Comparison of ENCODE assay signal across 1 cellular context in the genomic region with DNA sequence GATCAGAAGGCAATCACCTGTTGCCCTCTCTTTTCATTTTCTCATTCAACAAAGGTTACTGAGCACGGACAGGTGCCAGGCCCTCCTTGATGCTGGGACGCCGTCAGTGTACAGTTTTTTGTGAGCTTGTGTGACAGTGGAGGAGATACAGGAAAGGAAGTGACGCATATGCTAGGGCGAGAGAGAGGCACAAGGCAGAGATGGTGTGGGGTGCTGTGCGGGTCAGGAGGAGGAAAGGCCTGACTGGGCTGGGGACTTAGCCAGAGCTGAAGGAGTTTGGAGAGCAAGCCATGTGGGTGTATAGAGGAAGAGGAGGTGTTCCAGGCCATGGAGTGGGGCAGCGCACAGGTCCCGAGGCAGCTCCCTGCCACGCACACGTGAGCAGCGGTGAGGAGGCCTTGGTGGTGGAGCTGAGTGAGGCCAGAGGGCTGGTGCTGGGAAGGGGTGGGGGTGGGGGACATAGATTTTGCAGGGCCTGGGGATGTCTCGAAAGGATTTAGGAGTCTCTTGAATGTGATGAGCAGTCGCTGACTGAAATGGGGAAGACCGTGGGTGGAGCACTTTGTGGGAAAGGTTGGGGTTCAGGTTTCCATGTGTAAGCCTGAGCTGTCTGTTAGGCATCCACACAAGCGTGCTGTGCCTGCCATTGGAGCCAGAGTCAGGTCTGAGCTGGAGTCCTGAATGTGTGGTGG.
TF ChIP-seq lines count a peak whose summit lies in the region.

No MANE protein-coding gene starts in this region.

TF ChIP-seq in GM23338, 12 proteins besides CTCF, POLR2A, EP300 and RAD21 (continued from another document):
- TF ChIP-seq, protein P1, sequence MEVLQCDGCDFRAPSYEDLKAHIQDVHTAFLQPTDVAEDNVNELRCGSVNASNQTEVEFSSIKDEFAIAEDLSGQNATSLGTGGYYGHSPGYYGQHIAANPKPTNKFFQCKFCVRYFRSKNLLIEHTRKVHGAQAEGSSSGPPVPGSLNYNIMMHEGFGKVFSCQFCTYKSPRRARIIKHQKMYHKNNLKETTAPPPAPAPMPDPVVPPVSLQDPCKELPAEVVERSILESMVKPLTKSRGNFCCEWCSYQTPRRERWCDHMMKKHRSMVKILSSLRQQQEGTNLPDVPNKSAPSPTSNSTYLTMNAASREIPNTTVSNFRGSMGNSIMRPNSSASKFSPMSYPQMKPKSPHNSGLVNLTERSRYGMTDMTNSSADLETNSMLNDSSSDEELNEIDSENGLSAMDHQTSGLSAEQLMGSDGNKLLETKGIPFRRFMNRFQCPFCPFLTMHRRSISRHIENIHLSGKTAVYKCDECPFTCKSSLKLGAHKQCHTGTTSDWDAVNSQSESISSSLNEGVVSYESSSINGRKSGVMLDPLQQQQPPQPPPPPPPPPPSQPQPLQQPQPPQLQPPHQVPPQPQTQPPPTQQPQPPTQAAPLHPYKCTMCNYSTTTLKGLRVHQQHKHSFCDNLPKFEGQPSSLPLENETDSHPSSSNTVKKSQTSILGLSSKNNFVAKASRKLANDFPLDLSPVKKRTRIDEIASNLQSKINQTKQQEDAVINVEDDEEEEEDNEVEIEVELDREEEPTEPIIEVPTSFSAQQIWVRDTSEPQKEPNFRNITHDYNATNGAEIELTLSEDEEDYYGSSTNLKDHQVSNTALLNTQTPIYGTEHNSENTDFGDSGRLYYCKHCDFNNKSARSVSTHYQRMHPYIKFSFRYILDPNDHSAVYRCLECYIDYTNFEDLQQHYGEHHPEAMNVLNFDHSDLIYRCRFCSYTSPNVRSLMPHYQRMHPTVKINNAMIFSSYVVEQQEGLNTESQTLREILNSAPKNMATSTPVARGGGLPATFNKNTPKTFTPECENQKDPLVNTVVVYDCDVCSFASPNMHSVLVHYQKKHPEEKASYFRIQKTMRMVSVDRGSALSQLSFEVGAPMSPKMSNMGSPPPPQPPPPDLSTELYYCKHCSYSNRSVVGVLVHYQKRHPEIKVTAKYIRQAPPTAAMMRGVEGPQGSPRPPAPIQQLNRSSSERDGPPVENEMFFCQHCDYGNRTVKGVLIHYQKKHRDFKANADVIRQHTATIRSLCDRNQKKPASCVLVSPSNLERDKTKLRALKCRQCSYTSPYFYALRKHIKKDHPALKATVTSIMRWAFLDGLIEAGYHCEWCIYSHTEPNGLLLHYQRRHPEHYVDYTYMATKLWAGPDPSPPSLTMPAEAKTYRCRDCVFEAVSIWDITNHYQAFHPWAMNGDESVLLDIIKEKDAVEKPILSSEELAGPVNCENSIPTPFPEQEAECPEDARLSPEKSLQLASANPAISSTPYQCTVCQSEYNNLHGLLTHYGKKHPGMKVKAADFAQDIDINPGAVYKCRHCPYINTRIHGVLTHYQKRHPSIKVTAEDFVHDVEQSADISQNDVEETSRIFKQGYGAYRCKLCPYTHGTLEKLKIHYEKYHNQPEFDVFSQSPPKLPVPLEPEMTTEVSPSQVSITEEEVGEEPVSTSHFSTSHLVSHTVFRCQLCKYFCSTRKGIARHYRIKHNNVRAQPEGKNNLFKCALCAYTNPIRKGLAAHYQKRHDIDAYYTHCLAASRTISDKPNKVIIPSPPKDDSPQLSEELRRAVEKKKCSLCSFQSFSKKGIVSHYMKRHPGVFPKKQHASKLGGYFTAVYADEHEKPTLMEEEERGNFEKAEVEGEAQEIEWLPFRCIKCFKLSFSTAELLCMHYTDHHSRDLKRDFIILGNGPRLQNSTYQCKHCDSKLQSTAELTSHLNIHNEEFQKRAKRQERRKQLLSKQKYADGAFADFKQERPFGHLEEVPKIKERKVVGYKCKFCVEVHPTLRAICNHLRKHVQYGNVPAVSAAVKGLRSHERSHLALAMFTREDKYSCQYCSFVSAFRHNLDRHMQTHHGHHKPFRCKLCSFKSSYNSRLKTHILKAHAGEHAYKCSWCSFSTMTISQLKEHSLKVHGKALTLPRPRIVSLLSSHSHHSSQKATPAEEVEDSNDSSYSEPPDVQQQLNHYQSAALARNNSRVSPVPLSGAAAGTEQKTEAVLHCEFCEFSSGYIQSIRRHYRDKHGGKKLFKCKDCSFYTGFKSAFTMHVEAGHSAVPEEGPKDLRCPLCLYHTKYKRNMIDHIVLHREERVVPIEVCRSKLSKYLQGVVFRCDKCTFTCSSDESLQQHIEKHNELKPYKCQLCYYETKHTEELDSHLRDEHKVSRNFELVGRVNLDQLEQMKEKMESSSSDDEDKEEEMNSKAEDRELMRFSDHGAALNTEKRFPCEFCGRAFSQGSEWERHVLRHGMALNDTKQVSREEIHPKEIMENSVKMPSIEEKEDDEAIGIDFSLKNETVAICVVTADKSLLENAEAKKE (CRISPR knock-in tag; IDR thresholded peaks at IDR 0.05), result no peak
- TF ChIP-seq JUNB (IDR thresholded peaks at IDR 0.05; ENCODE audit: unreplicated experiment), result no peak
- TF ChIP-seq, protein P2, sequence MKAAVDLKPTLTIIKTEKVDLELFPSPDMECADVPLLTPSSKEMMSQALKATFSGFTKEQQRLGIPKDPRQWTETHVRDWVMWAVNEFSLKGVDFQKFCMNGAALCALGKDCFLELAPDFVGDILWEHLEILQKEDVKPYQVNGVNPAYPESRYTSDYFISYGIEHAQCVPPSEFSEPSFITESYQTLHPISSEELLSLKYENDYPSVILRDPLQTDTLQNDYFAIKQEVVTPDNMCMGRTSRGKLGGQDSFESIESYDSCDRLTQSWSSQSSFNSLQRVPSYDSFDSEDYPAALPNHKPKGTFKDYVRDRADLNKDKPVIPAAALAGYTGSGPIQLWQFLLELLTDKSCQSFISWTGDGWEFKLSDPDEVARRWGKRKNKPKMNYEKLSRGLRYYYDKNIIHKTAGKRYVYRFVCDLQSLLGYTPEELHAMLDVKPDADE (IDR thresholded peaks at IDR 0.05), result no peak
- TF ChIP-seq, protein P3, sequence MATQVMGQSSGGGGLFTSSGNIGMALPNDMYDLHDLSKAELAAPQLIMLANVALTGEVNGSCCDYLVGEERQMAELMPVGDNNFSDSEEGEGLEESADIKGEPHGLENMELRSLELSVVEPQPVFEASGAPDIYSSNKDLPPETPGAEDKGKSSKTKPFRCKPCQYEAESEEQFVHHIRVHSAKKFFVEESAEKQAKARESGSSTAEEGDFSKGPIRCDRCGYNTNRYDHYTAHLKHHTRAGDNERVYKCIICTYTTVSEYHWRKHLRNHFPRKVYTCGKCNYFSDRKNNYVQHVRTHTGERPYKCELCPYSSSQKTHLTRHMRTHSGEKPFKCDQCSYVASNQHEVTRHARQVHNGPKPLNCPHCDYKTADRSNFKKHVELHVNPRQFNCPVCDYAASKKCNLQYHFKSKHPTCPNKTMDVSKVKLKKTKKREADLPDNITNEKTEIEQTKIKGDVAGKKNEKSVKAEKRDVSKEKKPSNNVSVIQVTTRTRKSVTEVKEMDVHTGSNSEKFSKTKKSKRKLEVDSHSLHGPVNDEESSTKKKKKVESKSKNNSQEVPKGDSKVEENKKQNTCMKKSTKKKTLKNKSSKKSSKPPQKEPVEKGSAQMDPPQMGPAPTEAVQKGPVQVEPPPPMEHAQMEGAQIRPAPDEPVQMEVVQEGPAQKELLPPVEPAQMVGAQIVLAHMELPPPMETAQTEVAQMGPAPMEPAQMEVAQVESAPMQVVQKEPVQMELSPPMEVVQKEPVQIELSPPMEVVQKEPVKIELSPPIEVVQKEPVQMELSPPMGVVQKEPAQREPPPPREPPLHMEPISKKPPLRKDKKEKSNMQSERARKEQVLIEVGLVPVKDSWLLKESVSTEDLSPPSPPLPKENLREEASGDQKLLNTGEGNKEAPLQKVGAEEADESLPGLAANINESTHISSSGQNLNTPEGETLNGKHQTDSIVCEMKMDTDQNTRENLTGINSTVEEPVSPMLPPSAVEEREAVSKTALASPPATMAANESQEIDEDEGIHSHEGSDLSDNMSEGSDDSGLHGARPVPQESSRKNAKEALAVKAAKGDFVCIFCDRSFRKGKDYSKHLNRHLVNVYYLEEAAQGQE (IDR thresholded peaks at IDR 0.05; ENCODE audit: unreplicated experiment), result no peak
- no peak for TF ChIP-seq POLR2AphosphoS5 (IDR thresholded peaks at IDR 0.05; ENCODE audit: low read depth)
- no peak for TF ChIP-seq EZH2phosphoT487 (IDR thresholded peaks at IDR 0.05; ENCODE audit: unreplicated experiment)
- no peak for TF ChIP-seq EZH2 (IDR thresholded peaks at IDR 0.05; ENCODE audit: low read depth, unreplicated experiment)
- TF ChIP-seq ZNF114 (CRISPR knock-in tag; IDR thresholded peaks at IDR 0.05), result no peak
- no peak for TF ChIP-seq STAT1 (IDR thresholded peaks at IDR 0.05; ENCODE audit: unreplicated experiment)
- TF ChIP-seq CREB1 (CRISPR knock-in tag; IDR thresholded peaks at IDR 0.05; ENCODE audit: low read depth), result no peak
- TF ChIP-seq ZNF331 (CRISPR knock-in tag; IDR thresholded peaks at IDR 0.05; ENCODE audit: low read depth), result no peak
TF ChIP-seq in GM23338: peak in this region for 0.
